8 cellular contexts compared by ENCODE assay signal in the genomic region with DNA sequence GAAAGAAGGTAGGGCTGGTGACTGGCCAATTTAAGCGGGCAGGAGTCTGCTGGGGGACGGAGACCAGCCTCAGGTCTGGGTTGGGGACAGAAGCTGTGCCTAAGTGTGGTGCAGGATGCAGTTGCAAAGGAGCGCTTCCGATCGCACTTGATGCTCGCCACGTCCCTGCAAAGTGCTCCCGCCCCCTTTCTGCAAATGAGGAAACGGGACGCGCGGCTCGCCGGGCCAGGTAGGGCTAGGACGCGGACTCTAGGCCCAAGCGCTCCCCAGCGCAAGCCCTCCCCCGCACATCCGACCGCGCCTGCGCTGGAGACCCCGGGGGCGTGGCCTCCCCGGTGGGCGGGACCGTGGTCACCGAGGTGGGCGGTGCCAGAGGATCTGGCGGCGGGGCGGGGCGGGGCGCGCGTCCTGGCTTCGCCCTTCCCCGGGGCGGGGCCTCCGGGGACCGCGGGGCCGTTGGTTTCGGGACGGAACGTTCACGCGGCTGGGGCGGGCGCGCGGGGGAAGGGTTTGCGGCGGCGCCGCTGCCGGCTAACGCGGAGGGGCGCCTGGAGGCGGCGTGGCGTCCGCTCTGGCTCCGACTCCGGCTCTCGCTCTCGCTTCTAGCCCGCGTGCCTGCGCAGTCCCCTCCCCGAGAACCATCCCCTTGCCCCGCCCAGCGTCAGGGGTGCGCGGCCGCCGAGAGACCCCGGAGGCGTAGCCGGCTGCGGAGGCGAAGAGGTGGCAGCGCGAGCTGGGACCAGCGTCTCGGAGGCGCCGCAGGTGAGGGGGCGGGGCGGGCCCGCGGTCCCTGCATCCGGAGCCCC. TPM values are rescaled to one million over a fixed set of nuclear protein-coding genes. Genes with fewer than 3 reads are reported as not detected.
DNase-seq lines count a peak whose midpoint lies in the region; ATAC-seq, FAIRE-seq and TF ChIP-seq lines count a peak whose summit lies in the region.

FAM118A (plus strand) TSS at position 513 of the 806 bp plus-strand sequence. CDS start 12,446 bp downstream, outside the sequence.

- H3K36me3 ChIP-seq in Caco-2 (ENCODE audit: control insufficient read depth, insufficient read depth, low read length) (0 out of 2 replicates have a peak, but pooled peaks cover 1% of the 10 kb centered on the region), endocrine pancreas (ENCODE audit: control insufficient read depth, insufficient read depth, low read length) (no peaks in the 10 kb centered on the region)

- peak; percentile 56 for ATAC-seq in GM21367 (IDR thresholded peaks at IDR 0.05; ENCODE audit: unreplicated experiment)

- H3K9me3 ChIP-seq in Caco-2: no peaks in the 10 kb centered on the region
- no peaks in the 10 kb centered on the region for H3K9me3 ChIP-seq in endocrine pancreas (ENCODE audit: control insufficient read depth, low read length)

- H3K27me3 ChIP-seq in Caco-2 (replicated peaks; ENCODE audit: control insufficient read depth, insufficient read depth, low read length) (no peaks in the 10 kb centered on the region), endocrine pancreas (ENCODE audit: control insufficient read depth, insufficient read depth, low read length) (no peaks in the 10 kb centered on the region)

- H3K4me1 ChIP-seq in Caco-2 (peaks cover 68% of the 10 kb centered on the region), endocrine pancreas (ENCODE audit: control insufficient read depth, insufficient read depth, low read length) (no peaks in the 10 kb centered on the region)

- H3K27ac Mint-ChIP-seq in Caco-2 (ENCODE audit: unreplicated experiment): peak within 1 kb of the TSS; percentile 90

- FAIRE-seq in HTR-8/SVneo (lab: Jason Lieb, UNC): peak; percentile 88

- peaks cover 61% of the 10 kb centered on the region for H3K4me1 Mint-ChIP-seq in Caco-2 (ENCODE audit: low read depth, unreplicated experiment)

- intact Hi-C loops in Caco-2 (cut with micrococcal nuclease; ENCODE audit: unreplicated experiment): loop anchor here (1.0 kb wide), 1 partner anchor 36 kb away; no protein-coding TSS in a partner anchor

- peak; percentile 95 to 98 for DNase-seq in Caco-2
- peak; percentile 81 for DNase-seq in HTR-8/SVneo (ENCODE audit: insufficient read length, low spot score)
- peak; percentile 96 for DNase-seq in NOMO-1 treated with DMSO at 0.1 percent for 48 hours (lab: John Stamatoyannopoulos, UW; ENCODE audit: unreplicated experiment)
- peak; percentile 77 for DNase-seq in activated CD8-positive, alpha-beta memory T cell treated with anti-CD3 and anti-CD28 coated beads, Interleukin-2, amount 50 U/mL, for 1 hour (ENCODE audit: extremely low read depth)
- peak; percentile 99 for DNase-seq in mesenteric fat pad (ENCODE audit: low spot score)
- peak; percentile 90 for DNase-seq in stimulated activated CD8-positive, alpha-beta memory T cell treated with anti-CD3 and anti-CD28 coated beads, Interleukin-15, amount 100 ng/mL, for 1 hour (ENCODE audit: low read depth)

- CTCF ChIA-PET in Caco-2 (lab: Charles Lee): no interaction called here

- no peak for TF ChIP-seq CTCF in Caco-2 (IDR thresholded peaks at IDR 0.05; ENCODE audit: insufficient read depth in 1 of 2, low read depth in 1 of 2, low read length in 1 of 2, severe bottlenecking in 1 of 2, unreplicated experiment in 1 of 2)

- no peaks in the 10 kb centered on the region for H3K27me3 Mint-ChIP-seq in Caco-2 (ENCODE audit: insufficient read depth, unreplicated experiment)

- peaks cover 28% of the 10 kb centered on the region for H3K36me3 Mint-ChIP-seq in Caco-2 (ENCODE audit: insufficient read depth, unreplicated experiment)

- H3K4me3 ChIP-seq in Caco-2 (ENCODE audit: low read depth, low read length): peak within 1 kb of the TSS; percentile 73
- peak within 1 kb of the TSS; percentile 68 for H3K4me3 ChIP-seq in endocrine pancreas (ENCODE audit: control insufficient read depth, insufficient read depth, low read length)

- POLR2A ChIA-PET in Caco-2 (lab: Charles Lee): interaction anchor here (0.6 to 1.1 kb wide), 2 partner anchors 36 to 146 kb away, joined by 3 to 5 read pairs; partner anchors contain the start of gene NUP50

- H3K9me3 Mint-ChIP-seq in Caco-2 (ENCODE audit: unreplicated experiment): no peaks in the 10 kb centered on the region

- H3K4me3 Mint-ChIP-seq in Caco-2 (ENCODE audit: unreplicated experiment): peak within 1 kb of the TSS; percentile 81

- H3K9ac ChIP-seq in endocrine pancreas (ENCODE audit: control insufficient read depth, insufficient read depth, low read length): peak within 1 kb of the TSS; percentile 79

- BruUV-seq in Caco-2 (replicated peaks; lab: Mats Ljungman, UMichigan): no TSS peak

RNA-seq across cellular contexts. Expression of gene FAM118A, which starts in this region (rescaled TPM):
- total RNA-seq in Caco-2 (2022) (120 and 131 TPM in 2 replicates), mesenteric fat pad (22.2 TPM)

Comparison
In these comparisons a context has a peak if more than half of its experiments do, and no peak if none do; other contexts are left out.
1. Peak in every context shown above with its lines: DNase-seq, ATAC-seq and H3K4me3 ChIP-seq.